In genomic region chr22:42173183-42173926, GRCh38 we compare ENCODE assay signal across 1 cellular context.
TF ChIP-seq lines count a peak whose summit lies in the region.

No MANE protein-coding gene starts in this region.

TF ChIP-seq in HepG2, 621 proteins besides CTCF, POLR2A, EP300 and RAD21 (continues in another document):
- TF ChIP-seq ZBTB38 (CRISPR knock-in tag; IDR thresholded peaks at IDR 0.05) = no peak
- no peak for TF ChIP-seq GRHL1 (CRISPR knock-in tag; conservative IDR thresholded peaks at IDR 0.05)
- no peak for TF ChIP-seq ARNTL (CRISPR knock-in tag; IDR thresholded peaks at IDR 0.05)
- TF ChIP-seq NRL (CRISPR knock-in tag; IDR thresholded peaks at IDR 0.05; ENCODE audit: borderline replicate concordance) = no peak
- TF ChIP-seq ZNF124 (CRISPR knock-in tag; IDR thresholded peaks at IDR 0.05) = no peak
- TF ChIP-seq ISL2 (CRISPR knock-in tag; IDR thresholded peaks at IDR 0.05) = no peak
- peak; percentile 62; the same call in 1 of the 2 replicates for TF ChIP-seq ZBTB21 (CRISPR knock-in tag; IDR thresholded peaks at IDR 0.05)
- no peak for TF ChIP-seq MAFK (conservative IDR thresholded peaks at IDR 0.05 in 1 of 2, IDR thresholded peaks at IDR 0.05 in 1 of 2; ENCODE audit: low read length in 2 of 2)
- no peak for TF ChIP-seq HNRNPLL (IDR thresholded peaks at IDR 0.05; ENCODE audit: low read depth, low read length, poor library complexity, severe bottlenecking)
- peak; percentile 65 for TF ChIP-seq HNF4A (CRISPR knock-in tag; IDR thresholded peaks at IDR 0.05)
- no peak for TF ChIP-seq EEA1 (CRISPR knock-in tag; IDR thresholded peaks at IDR 0.05; ENCODE audit: borderline replicate concordance)
- no peak for TF ChIP-seq ZNF160 (CRISPR knock-in tag; IDR thresholded peaks at IDR 0.05)
- TF ChIP-seq ZBTB43 (CRISPR knock-in tag; conservative IDR thresholded peaks at IDR 0.05) = no peak
- no peak for TF ChIP-seq SKI (IDR thresholded peaks at IDR 0.05; ENCODE audit: partially characterized antibody)
- no peak for TF ChIP-seq ZNF33B (CRISPR knock-in tag; IDR thresholded peaks at IDR 0.05)
- TF ChIP-seq TBX3 (IDR thresholded peaks at IDR 0.05; ENCODE audit: borderline replicate concordance) = no peak
- TF ChIP-seq ZNF24 (IDR thresholded peaks at IDR 0.05) = no peak
- TF ChIP-seq HMG20A (CRISPR knock-in tag; IDR thresholded peaks at IDR 0.05; ENCODE audit: borderline replicate concordance) = no peak
- TF ChIP-seq CEBPB (IDR thresholded peaks at IDR 0.05; ENCODE audit: borderline replicate concordance, low read depth, low read length) = no peak
- no peak for TF ChIP-seq TFE3 (CRISPR knock-in tag; IDR thresholded peaks at IDR 0.05)
- no peak for TF ChIP-seq KDM3A (CRISPR knock-in tag; IDR thresholded peaks at IDR 0.05; ENCODE audit: low read depth)
- TF ChIP-seq RBAK (CRISPR knock-in tag; IDR thresholded peaks at IDR 0.05) = no peak
- no peak for TF ChIP-seq KAT8 (CRISPR knock-in tag; IDR thresholded peaks at IDR 0.05)
- no peak for TF ChIP-seq MEF2D (CRISPR knock-in tag; IDR thresholded peaks at IDR 0.05)
- no peak for TF ChIP-seq ZNF354B (CRISPR knock-in tag; IDR thresholded peaks at IDR 0.05)
- no peak for TF ChIP-seq GPBP1L1 (CRISPR knock-in tag; IDR thresholded peaks at IDR 0.05)
- peak; percentile 37; the same call in 1 of the 2 replicates for TF ChIP-seq ZNF740 (CRISPR knock-in tag; IDR thresholded peaks at IDR 0.05)
- peak; percentile 82 for TF ChIP-seq BCL6 (CRISPR knock-in tag; IDR thresholded peaks at IDR 0.05)
- no peak for TF ChIP-seq SMAD1 (CRISPR knock-in tag; IDR thresholded peaks at IDR 0.05; ENCODE audit: borderline replicate concordance, low read depth)
- no peak for TF ChIP-seq ZNF343 (CRISPR knock-in tag; IDR thresholded peaks at IDR 0.05)
- no peak for TF ChIP-seq ZNF337 (CRISPR knock-in tag; IDR thresholded peaks at IDR 0.05; ENCODE audit: borderline replicate concordance, low read depth)
- no peak for TF ChIP-seq ZBTB4 (CRISPR knock-in tag; IDR thresholded peaks at IDR 0.05; ENCODE audit: borderline replicate concordance)
- no peak for TF ChIP-seq KIAA2018 (CRISPR knock-in tag; IDR thresholded peaks at IDR 0.05; ENCODE audit: borderline replicate concordance)
- TF ChIP-seq MXD4 (CRISPR knock-in tag; IDR thresholded peaks at IDR 0.05) = no peak
- 0 out of 2 replicates have a peak, but pooled peaks have one; percentile 32 for TF ChIP-seq TFAP4 (IDR thresholded peaks at IDR 0.05; ENCODE audit: borderline replicate concordance, low read depth)
- TF ChIP-seq RORA (CRISPR knock-in tag; IDR thresholded peaks at IDR 0.05) = no peak
- TF ChIP-seq ZFP37 (CRISPR knock-in tag; IDR thresholded peaks at IDR 0.05; ENCODE audit: borderline replicate concordance) = no peak
- no peak for TF ChIP-seq MAZ (IDR thresholded peaks at IDR 0.05; ENCODE audit: borderline replicate concordance, low read depth, low read length)
- TF ChIP-seq MAZ (CRISPR knock-in tag; IDR thresholded peaks at IDR 0.05; ENCODE audit: low read depth) = no peak
- TF ChIP-seq CEBPG (CRISPR knock-in tag; IDR thresholded peaks at IDR 0.05) = no peak
- no peak for TF ChIP-seq GTF2F1 (IDR thresholded peaks at IDR 0.05; ENCODE audit: low read length)
- no peak for TF ChIP-seq HIVEP1 (CRISPR knock-in tag; IDR thresholded peaks at IDR 0.05)
- TF ChIP-seq GATAD2A (CRISPR knock-in tag; IDR thresholded peaks at IDR 0.05) = peak; percentile 25; the same call in 1 of the 2 replicates
- TF ChIP-seq ZNF782 (CRISPR knock-in tag; IDR thresholded peaks at IDR 0.05; ENCODE audit: borderline replicate concordance) = no peak
- TF ChIP-seq NFYC (CRISPR knock-in tag; IDR thresholded peaks at IDR 0.05) = no peak
